ENCODE assay signal across 8 cellular contexts in the genomic region with DNA sequence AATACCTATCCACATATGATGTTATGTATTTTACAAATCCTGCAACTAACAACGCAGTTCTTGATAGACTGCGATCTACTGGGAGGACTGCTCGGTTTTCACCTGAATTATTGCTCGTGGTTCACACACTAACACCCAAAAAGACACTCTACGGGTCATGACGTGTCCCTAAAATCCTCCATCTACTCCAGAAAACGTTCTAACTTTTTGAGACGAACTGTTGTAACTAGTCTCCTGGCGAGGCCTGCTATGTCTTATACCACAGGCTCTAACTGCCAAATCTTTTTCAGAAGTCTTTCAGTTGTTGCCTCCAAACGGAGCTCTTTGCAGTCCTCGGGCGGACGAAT.
DNase-seq lines count a peak whose midpoint lies in the region; TF ChIP-seq lines count a peak whose summit lies in the region.

No MANE protein-coding gene starts in this region.

- H3K27me3 ChIP-seq in esophagus muscularis mucosa (peaks cover 0 to 14% (median 4%) of the 10 kb centered on the region in 4 donors), prostate gland (replicated peaks; ENCODE audit: insufficient read depth) (no peaks in the 10 kb centered on the region)

- H3K9me2 ChIP-seq in OCI-LY7 (ENCODE audit: insufficient read depth, low read length) = no peaks in the 10 kb centered on the region

- peak overlapping the region; percentile 5; the same call in 1 of the 2 replicates for H2AFZ ChIP-seq in OCI-LY7 (ENCODE audit: low read length)

- TF ChIP-seq CTCF in GM12865 (IDR thresholded peaks at IDR 0.05; ENCODE audit: insufficient read depth, low read depth, low read length, missing control alignments) = no peak
- TF ChIP-seq CTCF in OCI-LY7 (conservative IDR thresholded peaks at IDR 0.05; ENCODE audit: low read length) = no peak
- TF ChIP-seq CTCF in esophagus muscularis mucosa (IDR thresholded peaks at IDR 0.05) = no peak
- no peak for TF ChIP-seq CTCF in prostate gland (IDR thresholded peaks at IDR 0.05)

- TF ChIP-seq POLR2A in esophagus muscularis mucosa (IDR thresholded peaks at IDR 0.05; ENCODE audit: low read depth) = no peak
- TF ChIP-seq POLR2A in prostate gland (IDR thresholded peaks at IDR 0.05) = no peak

- DNase-seq in GM12865 (ENCODE audit: low read depth) (no peak), OCI-LY7 (ENCODE audit: low spot score) (peak; percentile 57), esophagus muscularis mucosa (ENCODE audit: extremely low spot score) (no peak), prostate gland (ENCODE audit: low spot score) (no peak), NCI-H2196 treated with DMSO at 0.1 percent for 48 hours (lab: John Stamatoyannopoulos, UW; ENCODE audit: unreplicated experiment) (no peak), NCI-H446 (lab: John Stamatoyannopoulos, UW) (no peak), Kasumi-1 (lab: John Stamatoyannopoulos, UW) (no peak), HT-29 (ENCODE audit: low spot score) (no peak)

- H3K4me1 ChIP-seq in OCI-LY7 (ENCODE audit: insufficient read depth, low read length, poor library complexity, severe bottlenecking) (peaks cover 59% of the 10 kb centered on the region), esophagus muscularis mucosa (peaks cover 17 to 65% (median 57%) of the 10 kb centered on the region in 4 donors), prostate gland (replicated peaks) (peaks cover 5% of the 10 kb centered on the region)

- peak overlapping the region; percentile 89 for H3K4me2 ChIP-seq in OCI-LY7 (ENCODE audit: low read length)

- intact Hi-C loops in OCI-LY7 (cut with micrococcal nuclease; ENCODE audit: unreplicated experiment) = loop anchor here (5.0 kb wide), 2 partner anchors 146 to 679 kb away; no protein-coding TSS in a partner anchor
- intact Hi-C loops in esophagus muscularis mucosa (cut with DNase I) = loop anchor here (2.0 kb wide), 1 partner anchor 41 kb away; no protein-coding TSS in a partner anchor
- intact Hi-C loops in prostate gland (cut with DNase I) = loop anchor here (5.0 kb wide), 2 partner anchors 41 to 789 kb away; no protein-coding TSS in a partner anchor

- H3K9me3 ChIP-seq in OCI-LY7 (ENCODE audit: low read length) = no peaks in the 10 kb centered on the region
- no peaks in the 10 kb centered on the region for H3K9me3 ChIP-seq in esophagus muscularis mucosa
- H3K9me3 ChIP-seq in prostate gland = no peaks in the 10 kb centered on the region

- no peak for TF ChIP-seq EP300 in esophagus muscularis mucosa (IDR thresholded peaks at IDR 0.05)

- H4K20me1 ChIP-seq in OCI-LY7 (ENCODE audit: insufficient read depth, low read length) = peaks cover 15% of the 10 kb centered on the region; the same call in 1 of the 2 replicates

- H3K27ac ChIP-seq in OCI-LY7 (ENCODE audit: low read depth, low read length, poor library complexity, severe bottlenecking) (peak overlapping the region; percentile 56), esophagus muscularis mucosa (replicated peaks in 1 of 4) (peak overlapping the region; percentile 95 to 100 (median 100)), prostate gland (peak overlapping the region; percentile 99)

- BruUV-seq in OCI-LY7 (replicated peaks; lab: Mats Ljungman, UMichigan) = no TSS peak

- POLR2A ChIA-PET in OCI-LY7 (lab: Charles Lee) = interaction anchor here (0.9 to 8.3 kb wide), 2 partner anchors 41 to 126 kb away, joined by 3 to 94 read pairs; no protein-coding TSS in a partner anchor

- peaks cover 42% of the 10 kb centered on the region; the same call in 1 of the 2 replicates for H3K79me2 ChIP-seq in OCI-LY7 (ENCODE audit: insufficient read depth, low read depth, low read length)

- H3K4me3 ChIP-seq in GM12865 (ENCODE audit: low read depth, low read length) = peak overlapping the region; percentile 90
- H3K4me3 ChIP-seq in OCI-LY7 (ENCODE audit: low read depth, low read length, poor library complexity, severe bottlenecking) = peak overlapping the region; percentile 81
- H3K4me3 ChIP-seq in esophagus muscularis mucosa = peak overlapping the region; percentile 79 to 99 (median 89)
- peak overlapping the region; percentile 95 to 96 for H3K4me3 ChIP-seq in prostate gland

- no peaks in the 10 kb centered on the region for H3K36me3 ChIP-seq in OCI-LY7 (ENCODE audit: insufficient read depth, low read length)
- H3K36me3 ChIP-seq in esophagus muscularis mucosa = peaks cover 0 to 7% (median 0%) of the 10 kb centered on the region in 4 donors
- H3K36me3 ChIP-seq in prostate gland = no peaks in the 10 kb centered on the region

- WGBS in esophagus muscularis mucosa = 15% methylated on average over 13 of the region's 13 CpGs
- 4% methylated on average over 13 of the region's 13 CpGs for WGBS in prostate gland

- CTCF ChIA-PET in OCI-LY7 (lab: Charles Lee; ENCODE audit: unreplicated experiment) = interaction anchor here (0.7 to 1.4 kb wide), 2 partner anchors 16 to 38 kb away, joined by 3 to 4 read pairs; no protein-coding TSS in a partner anchor
